ENCODE assay signal across 1 cellular context in genomic region chr9:36400332-36401178, GRCh38.
TF ChIP-seq lines count a peak whose summit lies in the region.

No MANE protein-coding gene starts in this region.

TF ChIP-seq in K562, 482 proteins besides CTCF, POLR2A, EP300 and RAD21 (continued from another document):
- peak; percentile 82; the same call in 1 of the 2 replicates for TF ChIP-seq ZBTB1 (CRISPR knock-in tag; IDR thresholded peaks at IDR 0.05; ENCODE audit: borderline replicate concordance, low read depth)
- peak; percentile 24 for TF ChIP-seq TBP (optimal IDR thresholded peaks at IDR 0.05; ENCODE audit: low read depth, low read length)
- no peak for TF ChIP-seq TEAD1 (CRISPR knock-in tag; IDR thresholded peaks at IDR 0.05)
- TF ChIP-seq CCNT2 (IDR thresholded peaks at IDR 0.05; ENCODE audit: borderline replicate concordance, extremely low read depth, insufficient read length, low read depth, low read length), result peak; percentile 67
- TF ChIP-seq MECOM (CRISPR knock-in tag; IDR thresholded peaks at IDR 0.05), result no peak
- no peak for TF ChIP-seq ZNF764 (CRISPR knock-in tag; IDR thresholded peaks at IDR 0.05; ENCODE audit: low read depth)
- no peak for TF ChIP-seq BRF1 (IDR thresholded peaks at IDR 0.05; ENCODE audit: borderline replicate concordance, extremely low read depth, insufficient read length)
- TF ChIP-seq SP2 (IDR thresholded peaks at IDR 0.05; ENCODE audit: extremely low read depth, low read depth, low read length, poor library complexity, severe bottlenecking), result no peak
- no peak for TF ChIP-seq RCOR1 (IDR thresholded peaks at IDR 0.05; ENCODE audit: borderline replicate concordance in 1 of 2, low read depth in 2 of 2, low read length in 2 of 2)
- TF ChIP-seq ETV1 (tag; conservative IDR thresholded peaks at IDR 0.05; ENCODE audit: low read depth), result no peak
- TF ChIP-seq TAL1 (IDR thresholded peaks at IDR 0.05), result no peak
- peak; percentile 42; the same call in 1 of the 2 replicates for TF ChIP-seq ZBTB12 (CRISPR knock-in tag; IDR thresholded peaks at IDR 0.05)
- no peak for TF ChIP-seq NCOA1 (IDR thresholded peaks at IDR 0.05; ENCODE audit: low read depth)
- no peak for TF ChIP-seq NBN (IDR thresholded peaks at IDR 0.05; ENCODE audit: low read depth)
- TF ChIP-seq NCOR1 (IDR thresholded peaks at IDR 0.05), result no peak
- TF ChIP-seq, protein P1, sequence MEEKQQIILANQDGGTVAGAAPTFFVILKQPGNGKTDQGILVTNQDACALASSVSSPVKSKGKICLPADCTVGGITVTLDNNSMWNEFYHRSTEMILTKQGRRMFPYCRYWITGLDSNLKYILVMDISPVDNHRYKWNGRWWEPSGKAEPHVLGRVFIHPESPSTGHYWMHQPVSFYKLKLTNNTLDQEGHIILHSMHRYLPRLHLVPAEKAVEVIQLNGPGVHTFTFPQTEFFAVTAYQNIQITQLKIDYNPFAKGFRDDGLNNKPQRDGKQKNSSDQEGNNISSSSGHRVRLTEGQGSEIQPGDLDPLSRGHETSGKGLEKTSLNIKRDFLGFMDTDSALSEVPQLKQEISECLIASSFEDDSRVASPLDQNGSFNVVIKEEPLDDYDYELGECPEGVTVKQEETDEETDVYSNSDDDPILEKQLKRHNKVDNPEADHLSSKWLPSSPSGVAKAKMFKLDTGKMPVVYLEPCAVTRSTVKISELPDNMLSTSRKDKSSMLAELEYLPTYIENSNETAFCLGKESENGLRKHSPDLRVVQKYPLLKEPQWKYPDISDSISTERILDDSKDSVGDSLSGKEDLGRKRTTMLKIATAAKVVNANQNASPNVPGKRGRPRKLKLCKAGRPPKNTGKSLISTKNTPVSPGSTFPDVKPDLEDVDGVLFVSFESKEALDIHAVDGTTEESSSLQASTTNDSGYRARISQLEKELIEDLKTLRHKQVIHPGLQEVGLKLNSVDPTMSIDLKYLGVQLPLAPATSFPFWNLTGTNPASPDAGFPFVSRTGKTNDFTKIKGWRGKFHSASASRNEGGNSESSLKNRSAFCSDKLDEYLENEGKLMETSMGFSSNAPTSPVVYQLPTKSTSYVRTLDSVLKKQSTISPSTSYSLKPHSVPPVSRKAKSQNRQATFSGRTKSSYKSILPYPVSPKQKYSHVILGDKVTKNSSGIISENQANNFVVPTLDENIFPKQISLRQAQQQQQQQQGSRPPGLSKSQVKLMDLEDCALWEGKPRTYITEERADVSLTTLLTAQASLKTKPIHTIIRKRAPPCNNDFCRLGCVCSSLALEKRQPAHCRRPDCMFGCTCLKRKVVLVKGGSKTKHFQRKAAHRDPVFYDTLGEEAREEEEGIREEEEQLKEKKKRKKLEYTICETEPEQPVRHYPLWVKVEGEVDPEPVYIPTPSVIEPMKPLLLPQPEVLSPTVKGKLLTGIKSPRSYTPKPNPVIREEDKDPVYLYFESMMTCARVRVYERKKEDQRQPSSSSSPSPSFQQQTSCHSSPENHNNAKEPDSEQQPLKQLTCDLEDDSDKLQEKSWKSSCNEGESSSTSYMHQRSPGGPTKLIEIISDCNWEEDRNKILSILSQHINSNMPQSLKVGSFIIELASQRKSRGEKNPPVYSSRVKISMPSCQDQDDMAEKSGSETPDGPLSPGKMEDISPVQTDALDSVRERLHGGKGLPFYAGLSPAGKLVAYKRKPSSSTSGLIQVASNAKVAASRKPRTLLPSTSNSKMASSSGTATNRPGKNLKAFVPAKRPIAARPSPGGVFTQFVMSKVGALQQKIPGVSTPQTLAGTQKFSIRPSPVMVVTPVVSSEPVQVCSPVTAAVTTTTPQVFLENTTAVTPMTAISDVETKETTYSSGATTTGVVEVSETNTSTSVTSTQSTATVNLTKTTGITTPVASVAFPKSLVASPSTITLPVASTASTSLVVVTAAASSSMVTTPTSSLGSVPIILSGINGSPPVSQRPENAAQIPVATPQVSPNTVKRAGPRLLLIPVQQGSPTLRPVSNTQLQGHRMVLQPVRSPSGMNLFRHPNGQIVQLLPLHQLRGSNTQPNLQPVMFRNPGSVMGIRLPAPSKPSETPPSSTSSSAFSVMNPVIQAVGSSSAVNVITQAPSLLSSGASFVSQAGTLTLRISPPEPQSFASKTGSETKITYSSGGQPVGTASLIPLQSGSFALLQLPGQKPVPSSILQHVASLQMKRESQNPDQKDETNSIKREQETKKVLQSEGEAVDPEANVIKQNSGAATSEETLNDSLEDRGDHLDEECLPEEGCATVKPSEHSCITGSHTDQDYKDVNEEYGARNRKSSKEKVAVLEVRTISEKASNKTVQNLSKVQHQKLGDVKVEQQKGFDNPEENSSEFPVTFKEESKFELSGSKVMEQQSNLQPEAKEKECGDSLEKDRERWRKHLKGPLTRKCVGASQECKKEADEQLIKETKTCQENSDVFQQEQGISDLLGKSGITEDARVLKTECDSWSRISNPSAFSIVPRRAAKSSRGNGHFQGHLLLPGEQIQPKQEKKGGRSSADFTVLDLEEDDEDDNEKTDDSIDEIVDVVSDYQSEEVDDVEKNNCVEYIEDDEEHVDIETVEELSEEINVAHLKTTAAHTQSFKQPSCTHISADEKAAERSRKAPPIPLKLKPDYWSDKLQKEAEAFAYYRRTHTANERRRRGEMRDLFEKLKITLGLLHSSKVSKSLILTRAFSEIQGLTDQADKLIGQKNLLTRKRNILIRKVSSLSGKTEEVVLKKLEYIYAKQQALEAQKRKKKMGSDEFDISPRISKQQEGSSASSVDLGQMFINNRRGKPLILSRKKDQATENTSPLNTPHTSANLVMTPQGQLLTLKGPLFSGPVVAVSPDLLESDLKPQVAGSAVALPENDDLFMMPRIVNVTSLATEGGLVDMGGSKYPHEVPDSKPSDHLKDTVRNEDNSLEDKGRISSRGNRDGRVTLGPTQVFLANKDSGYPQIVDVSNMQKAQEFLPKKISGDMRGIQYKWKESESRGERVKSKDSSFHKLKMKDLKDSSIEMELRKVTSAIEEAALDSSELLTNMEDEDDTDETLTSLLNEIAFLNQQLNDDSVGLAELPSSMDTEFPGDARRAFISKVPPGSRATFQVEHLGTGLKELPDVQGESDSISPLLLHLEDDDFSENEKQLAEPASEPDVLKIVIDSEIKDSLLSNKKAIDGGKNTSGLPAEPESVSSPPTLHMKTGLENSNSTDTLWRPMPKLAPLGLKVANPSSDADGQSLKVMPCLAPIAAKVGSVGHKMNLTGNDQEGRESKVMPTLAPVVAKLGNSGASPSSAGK (IDR thresholded peaks at IDR 0.05), result peak; percentile 61
- no peak for TF ChIP-seq NFE2 (IDR thresholded peaks at IDR 0.05; ENCODE audit: low read depth)
- TF ChIP-seq THRAP3 (IDR thresholded peaks at IDR 0.05; ENCODE audit: borderline replicate concordance), result no peak
- TF ChIP-seq PHTF2 (CRISPR knock-in tag; IDR thresholded peaks at IDR 0.05), result no peak
- TF ChIP-seq DLX4 (CRISPR knock-in tag; IDR thresholded peaks at IDR 0.05), result no peak
- TF ChIP-seq JUN (IDR thresholded peaks at IDR 0.05; ENCODE audit: borderline replicate concordance, low read depth, low read length), result no peak
- no peak; the same call in 1 of the 2 replicates for TF ChIP-seq JUN (CRISPR knock-in tag; IDR thresholded peaks at IDR 0.05; ENCODE audit: borderline replicate concordance)
- 0 out of 2 replicates have a peak, but pooled peaks have one; percentile 34 for TF ChIP-seq ESRRA (IDR thresholded peaks at IDR 0.05; ENCODE audit: borderline replicate concordance, low read depth)
- TF ChIP-seq ERF (CRISPR knock-in tag; IDR thresholded peaks at IDR 0.05), result no peak
- TF ChIP-seq MXI1 (IDR thresholded peaks at IDR 0.05; ENCODE audit: low read depth, low read length), result no peak
- TF ChIP-seq, protein P2, sequence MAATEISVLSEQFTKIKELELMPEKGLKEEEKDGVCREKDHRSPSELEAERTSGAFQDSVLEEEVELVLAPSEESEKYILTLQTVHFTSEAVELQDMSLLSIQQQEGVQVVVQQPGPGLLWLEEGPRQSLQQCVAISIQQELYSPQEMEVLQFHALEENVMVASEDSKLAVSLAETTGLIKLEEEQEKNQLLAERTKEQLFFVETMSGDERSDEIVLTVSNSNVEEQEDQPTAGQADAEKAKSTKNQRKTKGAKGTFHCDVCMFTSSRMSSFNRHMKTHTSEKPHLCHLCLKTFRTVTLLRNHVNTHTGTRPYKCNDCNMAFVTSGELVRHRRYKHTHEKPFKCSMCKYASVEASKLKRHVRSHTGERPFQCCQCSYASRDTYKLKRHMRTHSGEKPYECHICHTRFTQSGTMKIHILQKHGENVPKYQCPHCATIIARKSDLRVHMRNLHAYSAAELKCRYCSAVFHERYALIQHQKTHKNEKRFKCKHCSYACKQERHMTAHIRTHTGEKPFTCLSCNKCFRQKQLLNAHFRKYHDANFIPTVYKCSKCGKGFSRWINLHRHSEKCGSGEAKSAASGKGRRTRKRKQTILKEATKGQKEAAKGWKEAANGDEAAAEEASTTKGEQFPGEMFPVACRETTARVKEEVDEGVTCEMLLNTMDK (IDR thresholded peaks at IDR 0.05; ENCODE audit: borderline replicate concordance, insufficient read depth, low read depth, low read length, poor library complexity, severe bottlenecking), result peak; percentile 2
- TF ChIP-seq ZNF165 (CRISPR knock-in tag; IDR thresholded peaks at IDR 0.05; ENCODE audit: borderline replicate concordance), result no peak
- TF ChIP-seq TFAP4 (CRISPR knock-in tag; IDR thresholded peaks at IDR 0.05; ENCODE audit: borderline replicate concordance), result peak; percentile 40; the same call in 1 of the 2 replicates
TF ChIP-seq in K562: peak in this region for 68.
